Comparison of ENCODE assay signal across 2 cellular contexts in genomic region chr12:50556273-50556672, GRCh38.
TF ChIP-seq lines count a peak whose summit lies in the region.

No MANE protein-coding gene starts in this region.

TF ChIP-seq in SK-N-SH, 30 proteins besides CTCF, POLR2A, EP300 and RAD21 (continued from another document):
- TF ChIP-seq EZH2phosphoT487 (IDR thresholded peaks at IDR 0.05; ENCODE audit: borderline replicate concordance, low read depth) = no peak
- no peak for TF ChIP-seq GATA2 (CRISPR knock-in tag; IDR thresholded peaks at IDR 0.05)
- no peak for TF ChIP-seq POLR2AphosphoS5 (IDR thresholded peaks at IDR 0.05; ENCODE audit: low read depth, low read length)
- no peak for TF ChIP-seq GABPA (IDR thresholded peaks at IDR 0.05; ENCODE audit: low read depth)
- no peak for TF ChIP-seq SMC3 (IDR thresholded peaks at IDR 0.05; ENCODE audit: low read depth, low read length)
- TF ChIP-seq FOSL2 (IDR thresholded peaks at IDR 0.05; ENCODE audit: borderline replicate concordance, low read depth) = no peak
- no peak for TF ChIP-seq MXI1 (IDR thresholded peaks at IDR 0.05; ENCODE audit: low read depth, low read length)
- TF ChIP-seq USF2 (IDR thresholded peaks at IDR 0.05; ENCODE audit: borderline replicate concordance, low read depth, low read length) = no peak
- no peak for TF ChIP-seq USF1 (IDR thresholded peaks at IDR 0.05; ENCODE audit: borderline replicate concordance, low read depth)
- TF ChIP-seq, protein P1, sequence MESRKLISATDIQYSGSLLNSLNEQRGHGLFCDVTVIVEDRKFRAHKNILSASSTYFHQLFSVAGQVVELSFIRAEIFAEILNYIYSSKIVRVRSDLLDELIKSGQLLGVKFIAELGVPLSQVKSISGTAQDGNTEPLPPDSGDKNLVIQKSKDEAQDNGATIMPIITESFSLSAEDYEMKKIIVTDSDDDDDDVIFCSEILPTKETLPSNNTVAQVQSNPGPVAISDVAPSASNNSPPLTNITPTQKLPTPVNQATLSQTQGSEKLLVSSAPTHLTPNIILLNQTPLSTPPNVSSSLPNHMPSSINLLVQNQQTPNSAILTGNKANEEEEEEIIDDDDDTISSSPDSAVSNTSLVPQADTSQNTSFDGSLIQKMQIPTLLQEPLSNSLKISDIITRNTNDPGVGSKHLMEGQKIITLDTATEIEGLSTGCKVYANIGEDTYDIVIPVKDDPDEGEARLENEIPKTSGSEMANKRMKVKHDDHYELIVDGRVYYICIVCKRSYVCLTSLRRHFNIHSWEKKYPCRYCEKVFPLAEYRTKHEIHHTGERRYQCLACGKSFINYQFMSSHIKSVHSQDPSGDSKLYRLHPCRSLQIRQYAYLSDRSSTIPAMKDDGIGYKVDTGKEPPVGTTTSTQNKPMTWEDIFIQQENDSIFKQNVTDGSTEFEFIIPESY (IDR thresholded peaks at IDR 0.05; ENCODE audit: borderline replicate concordance, low read depth) = no peak
- no peak for TF ChIP-seq RCOR1 (IDR thresholded peaks at IDR 0.05; ENCODE audit: low read length)
- no peak for TF ChIP-seq MEF2A (IDR thresholded peaks at IDR 0.05; ENCODE audit: borderline replicate concordance, low read depth)
- TF ChIP-seq, protein P2, sequence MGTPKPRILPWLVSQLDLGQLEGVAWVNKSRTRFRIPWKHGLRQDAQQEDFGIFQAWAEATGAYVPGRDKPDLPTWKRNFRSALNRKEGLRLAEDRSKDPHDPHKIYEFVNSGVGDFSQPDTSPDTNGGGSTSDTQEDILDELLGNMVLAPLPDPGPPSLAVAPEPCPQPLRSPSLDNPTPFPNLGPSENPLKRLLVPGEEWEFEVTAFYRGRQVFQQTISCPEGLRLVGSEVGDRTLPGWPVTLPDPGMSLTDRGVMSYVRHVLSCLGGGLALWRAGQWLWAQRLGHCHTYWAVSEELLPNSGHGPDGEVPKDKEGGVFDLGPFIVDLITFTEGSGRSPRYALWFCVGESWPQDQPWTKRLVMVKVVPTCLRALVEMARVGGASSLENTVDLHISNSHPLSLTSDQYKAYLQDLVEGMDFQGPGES (IDR thresholded peaks at IDR 0.05; ENCODE audit: low read depth, low read length) = no peak
- TF ChIP-seq JUND (IDR thresholded peaks at IDR 0.05) = no peak
TF ChIP-seq in SK-N-SH: peak in this region for 0.

TF ChIP-seq in SK-N-SH treated with all-trans-retinoic acid at 6 μM for 48 hours, 23 proteins besides CTCF, POLR2A, EP300 and RAD21 (continued from another document):
- TF ChIP-seq PATZ1 (CRISPR knock-in tag; IDR thresholded peaks at IDR 0.05; ENCODE audit: borderline replicate concordance) = no peak
- no peak for TF ChIP-seq ZC3H10 (CRISPR knock-in tag; IDR thresholded peaks at IDR 0.05)
- no peak for TF ChIP-seq POU6F1 (CRISPR knock-in tag; IDR thresholded peaks at IDR 0.05; ENCODE audit: borderline replicate concordance, low read depth)
- no peak for TF ChIP-seq TCF4 (CRISPR knock-in tag; IDR thresholded peaks at IDR 0.05; ENCODE audit: borderline replicate concordance)
- no peak for TF ChIP-seq ZNF8 (CRISPR knock-in tag; IDR thresholded peaks at IDR 0.05)
- TF ChIP-seq PPARA (CRISPR knock-in tag; IDR thresholded peaks at IDR 0.05; ENCODE audit: borderline replicate concordance) = no peak
- TF ChIP-seq CSRNP3 (CRISPR knock-in tag; IDR thresholded peaks at IDR 0.05) = no peak
TF ChIP-seq in SK-N-SH treated with all-trans-retinoic acid at 6 μM for 48 hours: peak in this region for 0.
